In the genomic region with DNA sequence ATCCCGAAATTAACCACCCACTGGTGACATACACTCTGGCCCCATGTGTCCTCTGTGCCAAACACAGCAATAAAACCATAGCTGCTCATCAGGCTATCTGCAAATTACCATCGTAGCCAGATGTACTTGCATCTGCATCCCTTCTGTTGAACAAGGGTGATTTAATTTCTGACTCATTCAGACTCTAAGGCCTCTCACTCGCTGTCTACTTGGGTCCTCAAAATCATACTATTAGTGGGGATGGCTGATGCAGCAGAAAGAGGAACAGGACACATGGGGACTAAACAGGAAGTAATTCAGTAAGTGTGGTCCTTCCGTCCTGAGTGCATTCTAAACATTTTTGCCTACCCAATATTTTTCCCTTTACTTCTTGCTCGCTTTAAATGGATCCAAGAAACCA, we compare ENCODE assay signal across 20 cellular contexts.
"Had no signal": no experiment of that assay in that cellular context is flagged by ENCODE, and none has a peak within 500 bp of the region (broad histone marks: within the 10 kb centered on the region; RNA-seq: fewer than 3 reads in every experiment).

No MANE protein-coding gene starts in this region.

- H3K4me1 Mint-ChIP-seq: activated naive CD8-positive, alpha-beta T cell treated with anti-CD3 and anti-CD28 coated beads for 36 hours; brain; mesothelial cell of epicardium; nephron progenitor cell; stimulated activated naive B cell treated with anti-CD40 and anti-IgM and Interleukin-4, amounts not matched to agents 10 μg/mL and 1 μg/mL and 100 μg/mL, for 72 hours had no signal

- H3K4me3 Mint-ChIP-seq: activated naive CD8-positive, alpha-beta T cell treated with anti-CD3 and anti-CD28 coated beads for 36 hours; brain; mesothelial cell of epicardium; nephron progenitor cell; stimulated activated naive B cell treated with anti-CD40 and anti-IgM and Interleukin-4, amounts not matched to agents 10 μg/mL and 1 μg/mL and 100 μg/mL, for 72 hours had no signal

- H3K27ac ChIP-seq: heart left ventricle, prostate gland, skin epidermis, tibial nerve, uterus had no signal

- H3K4me1 ChIP-seq: heart left ventricle, prostate gland, tibial nerve, uterus had no signal

- ATAC-seq: activated CD4-positive, CD25-positive, alpha-beta regulatory T cell treated with anti-CD3 and anti-CD28 coated beads, Interleukin-2, amount 50 U/mL, for 24 hours; heart left ventricle; right cardiac atrium; stimulated activated naive B cell treated with anti-CD40 and anti-IgM and Interleukin-4, amounts not matched to agents 10 μg/mL and 1 μg/mL and 100 μg/mL, for 72 hours had no signal

- H3K27me3 Mint-ChIP-seq: activated naive CD8-positive, alpha-beta T cell treated with anti-CD3 and anti-CD28 coated beads for 36 hours; stimulated activated naive B cell treated with anti-CD40 and anti-IgM and Interleukin-4, amounts not matched to agents 10 μg/mL and 1 μg/mL and 100 μg/mL, for 72 hours had no signal

- H3K27me3 ChIP-seq: heart left ventricle, tibial nerve, uterus had no signal

- DNase-seq: activated CD4-positive, alpha-beta T cell treated with anti-CD3 and anti-CD28 coated beads, Interleukin-2, amount 50 U/mL, for 1 hour; activated CD8-positive, alpha-beta memory T cell treated with anti-CD3 and anti-CD28 coated beads for 24 hours; activated naive CD8-positive, alpha-beta T cell treated with anti-CD3 and anti-CD28 coated beads for 36 hours; cortex of kidney; effector memory CD4-positive, alpha-beta T cell; foreskin melanocyte; heart left ventricle; nephron progenitor cell; right cardiac atrium; stimulated activated CD4-positive, alpha-beta T cell treated with anti-CD3 and anti-CD28 coated beads, Interleukin-15, amount 100 ng/mL, for 24 hours; stimulated activated CD4-positive, alpha-beta T cell treated with anti-CD3 and anti-CD28 coated beads, Interleukin-4, amount 100 ng/mL, for 1 hour; stimulated activated naive B cell treated with anti-CD40 and anti-IgM and Interleukin-4, amounts not matched to agents 10 μg/mL and 1 μg/mL and 100 μg/mL, for 72 hours; uterus had no signal

- H3K9me3 ChIP-seq: prostate gland, uterus had no signal

- H3K27ac Mint-ChIP-seq: activated naive CD8-positive, alpha-beta T cell treated with anti-CD3 and anti-CD28 coated beads for 36 hours; brain; mesothelial cell of epicardium; nephron progenitor cell; stimulated activated naive B cell treated with anti-CD40 and anti-IgM and Interleukin-4, amounts not matched to agents 10 μg/mL and 1 μg/mL and 100 μg/mL, for 72 hours had no signal

- H3K36me3 ChIP-seq: heart left ventricle, prostate gland, tibial nerve, uterus had no signal

- H3K4me3 ChIP-seq: heart left ventricle, lung, prostate gland, skin epidermis, tibial nerve, uterus had no signal

- H3K36me3 Mint-ChIP-seq: activated naive CD8-positive, alpha-beta T cell treated with anti-CD3 and anti-CD28 coated beads for 36 hours; brain; stimulated activated naive B cell treated with anti-CD40 and anti-IgM and Interleukin-4, amounts not matched to agents 10 μg/mL and 1 μg/mL and 100 μg/mL, for 72 hours had no signal
